In the genomic region with DNA sequence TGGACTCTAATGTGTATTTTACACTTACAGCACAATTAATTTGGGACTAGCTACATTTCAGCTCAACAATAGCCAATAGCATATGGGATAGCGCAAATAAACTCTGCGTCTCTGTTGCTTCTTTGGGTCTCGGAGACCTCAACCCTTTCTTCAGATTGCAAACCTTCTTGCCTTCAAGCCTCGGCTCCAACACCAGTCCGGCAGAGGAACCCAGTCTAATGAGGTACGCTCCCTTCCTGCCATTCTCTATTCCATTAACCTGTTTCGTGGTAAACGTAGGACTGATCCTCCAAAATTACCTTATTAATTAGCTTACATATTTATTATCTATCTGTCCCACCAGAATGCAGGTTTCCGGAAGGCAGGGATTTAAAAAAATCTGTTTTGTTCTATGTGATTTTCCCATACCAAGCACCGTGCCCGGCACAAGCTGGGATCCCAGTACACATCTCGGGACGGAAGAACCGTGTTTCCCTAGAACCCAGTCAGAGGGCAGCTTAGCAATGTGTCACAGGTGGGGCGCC, we compare ENCODE assay signal across 8 cellular contexts. TPM values are rescaled to one million over a fixed set of nuclear protein-coding genes. Genes with fewer than 3 reads are reported as not detected.
DNase-seq lines count a peak whose midpoint lies in the region; ATAC-seq and TF ChIP-seq lines count a peak whose summit lies in the region.

No MANE protein-coding gene starts in this region.

- H3K27ac Mint-ChIP-seq in activated T-helper 2 cell treated with anti-CD3 and anti-CD28 coated beads, Interferon-gamma antibody, Interleukin-2, Interleukin-4, amounts not matched to agents 10 μg/mL and 5 μg/mL and 100 μg/mL, durations not matched to agents 14 hours and 24 hours and 36 hours: no peak overlapping the region

- peak overlapping the region; percentile 42 for H3K4me3 ChIP-seq in HFF-Myc (replicated peaks; ENCODE audit: low read depth, low read length)
- H3K4me3 ChIP-seq in iPS-15b (ENCODE audit: low read depth, low read length): peak overlapping the region; percentile 78
- peak overlapping the region; percentile 71 to 78 (median 77) for H3K4me3 ChIP-seq in skeletal muscle tissue (ENCODE audit: low read length in 3 of 3)

- no peak for TF ChIP-seq CTCF in HFF-Myc (IDR thresholded peaks at IDR 0.05; ENCODE audit: low read depth, low read length, missing control alignments)

- no peaks in the 10 kb centered on the region for H3K9me3 Mint-ChIP-seq in activated T-helper 2 cell treated with anti-CD3 and anti-CD28 coated beads, Interferon-gamma antibody, Interleukin-2, Interleukin-4, amounts not matched to agents 10 μg/mL and 5 μg/mL and 100 μg/mL, durations not matched to agents 14 hours and 24 hours and 36 hours

- peaks cover 50% of the 10 kb centered on the region for H3K27me3 Mint-ChIP-seq in activated T-helper 2 cell treated with anti-CD3 and anti-CD28 coated beads, Interferon-gamma antibody, Interleukin-2, Interleukin-4, amounts not matched to agents 10 μg/mL and 5 μg/mL and 100 μg/mL, durations not matched to agents 14 hours and 24 hours and 36 hours (ENCODE audit: low read depth)

- DNase-seq in HFF-Myc (ENCODE audit: extremely low read depth, low read depth) (no peak), OCI-M1 (lab: John Stamatoyannopoulos, UW) (no peak)
- DNase-seq in activated T-helper 2 cell treated with anti-CD3 and anti-CD28 coated beads, Interferon-gamma antibody, Interleukin-2, Interleukin-4, amounts not matched to agents 10 μg/mL and 5 μg/mL and 100 μg/mL, durations not matched to agents 14 hours and 24 hours and 36 hours (ENCODE audit: low spot score): no peak

- H3K4me1 ChIP-seq in iPS-15b (ENCODE audit: control insufficient read depth, insufficient read depth, low read length) (no peaks in the 10 kb centered on the region), skeletal muscle tissue (ENCODE audit: control insufficient read depth in 3 of 3, insufficient read depth in 3 of 3, low read length in 3 of 3) (peaks cover 8 to 13% (median 9%) of the 10 kb centered on the region in 3 donors)

- peak overlapping the region; percentile 72 for H3K27ac ChIP-seq in skeletal muscle tissue (ENCODE audit: low read depth, low read length)

- H3K9me3 ChIP-seq in iPS-15b (ENCODE audit: control insufficient read depth, insufficient read depth, low read length) (no peaks in the 10 kb centered on the region), skeletal muscle tissue (ENCODE audit: control insufficient read depth in 3 of 3, low read length in 3 of 3) (no peaks in the 10 kb centered on the region)

- H3K36me3 Mint-ChIP-seq in activated T-helper 2 cell treated with anti-CD3 and anti-CD28 coated beads, Interferon-gamma antibody, Interleukin-2, Interleukin-4, amounts not matched to agents 10 μg/mL and 5 μg/mL and 100 μg/mL, durations not matched to agents 14 hours and 24 hours and 36 hours (ENCODE audit: low read depth): peaks cover 8% of the 10 kb centered on the region

- peaks cover 27% of the 10 kb centered on the region for H3K4me1 Mint-ChIP-seq in activated T-helper 2 cell treated with anti-CD3 and anti-CD28 coated beads, Interferon-gamma antibody, Interleukin-2, Interleukin-4, amounts not matched to agents 10 μg/mL and 5 μg/mL and 100 μg/mL, durations not matched to agents 14 hours and 24 hours and 36 hours (ENCODE audit: low read depth)

- peak overlapping the region; percentile 83 for H3K9ac ChIP-seq in iPS-15b (ENCODE audit: low read depth, low read length)
- peak overlapping the region; percentile 72 to 83 (median 80) for H3K9ac ChIP-seq in skeletal muscle tissue (ENCODE audit: low read depth in 1 of 3, low read length in 3 of 3)

- peak overlapping the region; percentile 75 for H3K4me3 Mint-ChIP-seq in activated T-helper 2 cell treated with anti-CD3 and anti-CD28 coated beads, Interferon-gamma antibody, Interleukin-2, Interleukin-4, amounts not matched to agents 10 μg/mL and 5 μg/mL and 100 μg/mL, durations not matched to agents 14 hours and 24 hours and 36 hours (ENCODE audit: low read depth)

- intact Hi-C loops in activated T-helper 2 cell treated with anti-CD3 and anti-CD28 coated beads, Interferon-gamma antibody, Interleukin-2, Interleukin-4, amounts not matched to agents 10 μg/mL and 5 μg/mL and 100 μg/mL, durations not matched to agents 14 hours and 24 hours and 36 hours (cut with micrococcal nuclease): no loop called here

- no peak for ATAC-seq in GM19397 (IDR thresholded peaks at IDR 0.05; ENCODE audit: unreplicated experiment)
- no peak for ATAC-seq in HG03175 (IDR thresholded peaks at IDR 0.05; ENCODE audit: unreplicated experiment)
- ATAC-seq in HG03432 (IDR thresholded peaks at IDR 0.05; ENCODE audit: unreplicated experiment): no peak

- H3K36me3 ChIP-seq in iPS-15b (ENCODE audit: control insufficient read depth, insufficient read depth, low read length) (no peaks in the 10 kb centered on the region), skeletal muscle tissue (ENCODE audit: control insufficient read depth in 3 of 3, insufficient read depth in 3 of 3, low read length in 3 of 3) (no peaks in the 10 kb centered on the region)

- H3K27me3 ChIP-seq in iPS-15b (ENCODE audit: control insufficient read depth, insufficient read depth, low read length): peaks cover 13% of the 10 kb centered on the region
- H3K27me3 ChIP-seq in skeletal muscle tissue (ENCODE audit: control insufficient read depth in 3 of 3, insufficient read depth in 3 of 3, low read length in 3 of 3): peaks cover 0 to 3% (median 0%) of the 10 kb centered on the region in 3 donors

RNA-seq across cellular contexts. Expression of gene DAPK1, which starts 0.5 kb away (rescaled TPM):
- total RNA-seq in activated T-helper 2 cell treated with anti-CD3 and anti-CD28 coated beads, Interferon-gamma antibody, Interleukin-2, Interleukin-4, amounts not matched to agents 10 μg/mL and 5 μg/mL and 100 μg/mL, durations not matched to agents 14 hours and 24 hours and 36 hours: 38.6 and 39.1 TPM in 2 replicates
- 18.8 TPM for total RNA-seq in skeletal muscle tissue
